ENCODE assay signal across 1 cellular context in genomic region chr6:157317129-157317814, GRCh38.
TF ChIP-seq lines count a peak whose summit lies in the region.

No MANE protein-coding gene starts in this region.

TF ChIP-seq in GM23338, 12 proteins besides CTCF, POLR2A, EP300 and RAD21 (continued from another document):
- TF ChIP-seq, protein P1, sequence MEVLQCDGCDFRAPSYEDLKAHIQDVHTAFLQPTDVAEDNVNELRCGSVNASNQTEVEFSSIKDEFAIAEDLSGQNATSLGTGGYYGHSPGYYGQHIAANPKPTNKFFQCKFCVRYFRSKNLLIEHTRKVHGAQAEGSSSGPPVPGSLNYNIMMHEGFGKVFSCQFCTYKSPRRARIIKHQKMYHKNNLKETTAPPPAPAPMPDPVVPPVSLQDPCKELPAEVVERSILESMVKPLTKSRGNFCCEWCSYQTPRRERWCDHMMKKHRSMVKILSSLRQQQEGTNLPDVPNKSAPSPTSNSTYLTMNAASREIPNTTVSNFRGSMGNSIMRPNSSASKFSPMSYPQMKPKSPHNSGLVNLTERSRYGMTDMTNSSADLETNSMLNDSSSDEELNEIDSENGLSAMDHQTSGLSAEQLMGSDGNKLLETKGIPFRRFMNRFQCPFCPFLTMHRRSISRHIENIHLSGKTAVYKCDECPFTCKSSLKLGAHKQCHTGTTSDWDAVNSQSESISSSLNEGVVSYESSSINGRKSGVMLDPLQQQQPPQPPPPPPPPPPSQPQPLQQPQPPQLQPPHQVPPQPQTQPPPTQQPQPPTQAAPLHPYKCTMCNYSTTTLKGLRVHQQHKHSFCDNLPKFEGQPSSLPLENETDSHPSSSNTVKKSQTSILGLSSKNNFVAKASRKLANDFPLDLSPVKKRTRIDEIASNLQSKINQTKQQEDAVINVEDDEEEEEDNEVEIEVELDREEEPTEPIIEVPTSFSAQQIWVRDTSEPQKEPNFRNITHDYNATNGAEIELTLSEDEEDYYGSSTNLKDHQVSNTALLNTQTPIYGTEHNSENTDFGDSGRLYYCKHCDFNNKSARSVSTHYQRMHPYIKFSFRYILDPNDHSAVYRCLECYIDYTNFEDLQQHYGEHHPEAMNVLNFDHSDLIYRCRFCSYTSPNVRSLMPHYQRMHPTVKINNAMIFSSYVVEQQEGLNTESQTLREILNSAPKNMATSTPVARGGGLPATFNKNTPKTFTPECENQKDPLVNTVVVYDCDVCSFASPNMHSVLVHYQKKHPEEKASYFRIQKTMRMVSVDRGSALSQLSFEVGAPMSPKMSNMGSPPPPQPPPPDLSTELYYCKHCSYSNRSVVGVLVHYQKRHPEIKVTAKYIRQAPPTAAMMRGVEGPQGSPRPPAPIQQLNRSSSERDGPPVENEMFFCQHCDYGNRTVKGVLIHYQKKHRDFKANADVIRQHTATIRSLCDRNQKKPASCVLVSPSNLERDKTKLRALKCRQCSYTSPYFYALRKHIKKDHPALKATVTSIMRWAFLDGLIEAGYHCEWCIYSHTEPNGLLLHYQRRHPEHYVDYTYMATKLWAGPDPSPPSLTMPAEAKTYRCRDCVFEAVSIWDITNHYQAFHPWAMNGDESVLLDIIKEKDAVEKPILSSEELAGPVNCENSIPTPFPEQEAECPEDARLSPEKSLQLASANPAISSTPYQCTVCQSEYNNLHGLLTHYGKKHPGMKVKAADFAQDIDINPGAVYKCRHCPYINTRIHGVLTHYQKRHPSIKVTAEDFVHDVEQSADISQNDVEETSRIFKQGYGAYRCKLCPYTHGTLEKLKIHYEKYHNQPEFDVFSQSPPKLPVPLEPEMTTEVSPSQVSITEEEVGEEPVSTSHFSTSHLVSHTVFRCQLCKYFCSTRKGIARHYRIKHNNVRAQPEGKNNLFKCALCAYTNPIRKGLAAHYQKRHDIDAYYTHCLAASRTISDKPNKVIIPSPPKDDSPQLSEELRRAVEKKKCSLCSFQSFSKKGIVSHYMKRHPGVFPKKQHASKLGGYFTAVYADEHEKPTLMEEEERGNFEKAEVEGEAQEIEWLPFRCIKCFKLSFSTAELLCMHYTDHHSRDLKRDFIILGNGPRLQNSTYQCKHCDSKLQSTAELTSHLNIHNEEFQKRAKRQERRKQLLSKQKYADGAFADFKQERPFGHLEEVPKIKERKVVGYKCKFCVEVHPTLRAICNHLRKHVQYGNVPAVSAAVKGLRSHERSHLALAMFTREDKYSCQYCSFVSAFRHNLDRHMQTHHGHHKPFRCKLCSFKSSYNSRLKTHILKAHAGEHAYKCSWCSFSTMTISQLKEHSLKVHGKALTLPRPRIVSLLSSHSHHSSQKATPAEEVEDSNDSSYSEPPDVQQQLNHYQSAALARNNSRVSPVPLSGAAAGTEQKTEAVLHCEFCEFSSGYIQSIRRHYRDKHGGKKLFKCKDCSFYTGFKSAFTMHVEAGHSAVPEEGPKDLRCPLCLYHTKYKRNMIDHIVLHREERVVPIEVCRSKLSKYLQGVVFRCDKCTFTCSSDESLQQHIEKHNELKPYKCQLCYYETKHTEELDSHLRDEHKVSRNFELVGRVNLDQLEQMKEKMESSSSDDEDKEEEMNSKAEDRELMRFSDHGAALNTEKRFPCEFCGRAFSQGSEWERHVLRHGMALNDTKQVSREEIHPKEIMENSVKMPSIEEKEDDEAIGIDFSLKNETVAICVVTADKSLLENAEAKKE (CRISPR knock-in tag; IDR thresholded peaks at IDR 0.05): no peak
- TF ChIP-seq, protein P2, sequence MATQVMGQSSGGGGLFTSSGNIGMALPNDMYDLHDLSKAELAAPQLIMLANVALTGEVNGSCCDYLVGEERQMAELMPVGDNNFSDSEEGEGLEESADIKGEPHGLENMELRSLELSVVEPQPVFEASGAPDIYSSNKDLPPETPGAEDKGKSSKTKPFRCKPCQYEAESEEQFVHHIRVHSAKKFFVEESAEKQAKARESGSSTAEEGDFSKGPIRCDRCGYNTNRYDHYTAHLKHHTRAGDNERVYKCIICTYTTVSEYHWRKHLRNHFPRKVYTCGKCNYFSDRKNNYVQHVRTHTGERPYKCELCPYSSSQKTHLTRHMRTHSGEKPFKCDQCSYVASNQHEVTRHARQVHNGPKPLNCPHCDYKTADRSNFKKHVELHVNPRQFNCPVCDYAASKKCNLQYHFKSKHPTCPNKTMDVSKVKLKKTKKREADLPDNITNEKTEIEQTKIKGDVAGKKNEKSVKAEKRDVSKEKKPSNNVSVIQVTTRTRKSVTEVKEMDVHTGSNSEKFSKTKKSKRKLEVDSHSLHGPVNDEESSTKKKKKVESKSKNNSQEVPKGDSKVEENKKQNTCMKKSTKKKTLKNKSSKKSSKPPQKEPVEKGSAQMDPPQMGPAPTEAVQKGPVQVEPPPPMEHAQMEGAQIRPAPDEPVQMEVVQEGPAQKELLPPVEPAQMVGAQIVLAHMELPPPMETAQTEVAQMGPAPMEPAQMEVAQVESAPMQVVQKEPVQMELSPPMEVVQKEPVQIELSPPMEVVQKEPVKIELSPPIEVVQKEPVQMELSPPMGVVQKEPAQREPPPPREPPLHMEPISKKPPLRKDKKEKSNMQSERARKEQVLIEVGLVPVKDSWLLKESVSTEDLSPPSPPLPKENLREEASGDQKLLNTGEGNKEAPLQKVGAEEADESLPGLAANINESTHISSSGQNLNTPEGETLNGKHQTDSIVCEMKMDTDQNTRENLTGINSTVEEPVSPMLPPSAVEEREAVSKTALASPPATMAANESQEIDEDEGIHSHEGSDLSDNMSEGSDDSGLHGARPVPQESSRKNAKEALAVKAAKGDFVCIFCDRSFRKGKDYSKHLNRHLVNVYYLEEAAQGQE (IDR thresholded peaks at IDR 0.05; ENCODE audit: unreplicated experiment): no peak
